In the genomic region with DNA sequence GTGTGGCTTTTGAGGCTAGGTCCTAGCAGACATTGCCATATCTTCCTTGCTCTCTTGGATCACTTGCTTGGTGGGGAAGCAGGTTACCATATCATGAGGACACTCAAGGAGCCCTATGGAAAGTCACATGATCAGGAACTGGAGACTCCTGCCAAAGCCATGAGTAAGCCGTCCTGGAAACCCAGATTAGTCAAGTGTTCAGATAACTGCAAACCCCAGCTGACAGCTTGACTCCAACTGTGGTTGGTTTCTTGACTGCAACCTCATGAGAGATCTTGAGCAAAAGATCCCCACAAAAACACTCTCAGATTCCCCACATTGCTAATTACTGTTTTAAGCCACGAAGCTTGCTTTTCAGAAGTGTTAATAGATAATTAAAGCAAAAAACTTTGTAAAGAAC, we compare ENCODE assay signal across 21 cellular contexts. TPM values are rescaled to one million over a fixed set of nuclear protein-coding genes. Genes with fewer than 3 reads are reported as not detected.
A peak's percentile ranks its signal among the peaks of the same experiment; 100 is the strongest.
DNase-seq lines count a peak whose midpoint lies in the region; ATAC-seq, FAIRE-seq and TF ChIP-seq lines count a peak whose summit lies in the region.
"Had no signal": no experiment of that assay in that cellular context is flagged by ENCODE, and none has a peak within 500 bp of the region (broad histone marks: within the 10 kb centered on the region; RNA-seq: fewer than 3 reads in every experiment).

No MANE protein-coding gene starts in this region.

- no peak overlapping the region for H3K4me3 ChIP-seq in GM12865 (ENCODE audit: low read depth, low read length)
- H3K4me3 ChIP-seq in bronchial epithelial cell (ENCODE audit: low read depth, low read length) = no peak overlapping the region
- H3K4me3 ChIP-seq: adrenal gland, colonic mucosa, esophagus muscularis mucosa, Peyer's patch, stomach had no signal

- peaks cover 1% of the 10 kb centered on the region for H3K27me3 ChIP-seq in bronchial epithelial cell (ENCODE audit: control insufficient read depth, insufficient read depth, low read length)
- H3K27me3 ChIP-seq: colonic mucosa, esophagus muscularis mucosa, Peyer's patch had no signal

- no peak for FAIRE-seq in bronchial epithelial cell (lab: Jason Lieb, UNC)

- TF ChIP-seq CTCF in GM12865 (IDR thresholded peaks at IDR 0.05; ENCODE audit: insufficient read depth, low read depth, low read length, missing control alignments) (no peak), bronchial epithelial cell (IDR thresholded peaks at IDR 0.05; ENCODE audit: insufficient read depth, low read length, severe bottlenecking) (no peak)

- H3K36me3 ChIP-seq in bronchial epithelial cell (ENCODE audit: control insufficient read depth, insufficient read depth, low read length) = no peaks in the 10 kb centered on the region
- H3K36me3 ChIP-seq: adrenal gland, colonic mucosa, esophagus muscularis mucosa, Peyer's patch, stomach had no signal

- H3K27ac ChIP-seq in caudate nucleus (ENCODE audit: low read depth, low read length) = no peak overlapping the region
- H3K27ac ChIP-seq: adrenal gland, colonic mucosa, esophagus muscularis mucosa, Peyer's patch, stomach had no signal

- DNase-seq in GM12865 (ENCODE audit: low read depth) (peak; percentile 9), bronchial epithelial cell (ENCODE audit: low read depth) (peak; percentile 89), kidney tubule cell (ENCODE audit: low spot score) (peak; percentile 39), caudate nucleus (lab: John Stamatoyannopoulos, UW) (no peak), COR-L47 (lab: John Stamatoyannopoulos, UW) (no peak), NCI-H345 (lab: John Stamatoyannopoulos, UW) (no peak)
- DNase-seq: activated CD8-positive, alpha-beta T cell treated with anti-CD3 and anti-CD28 coated beads, Interleukin-2, amount 10 ng/mL, durations not matched to agents 7 days and 5 days; Calu3; colonic mucosa; hippocampal formation; left colon; MM.1S; NCI-H774; Peyer's patch; stomach; SW 1271 had no signal

- ATAC-seq in HG03045 (IDR thresholded peaks at IDR 0.05; ENCODE audit: unreplicated experiment) (peak; percentile 55), GM18861 (IDR thresholded peaks at IDR 0.05; ENCODE audit: unreplicated experiment) (no peak)
- ATAC-seq: activated CD8-positive, alpha-beta T cell treated with anti-CD3 and anti-CD28 coated beads, Interleukin-2, amount 10 ng/mL, durations not matched to agents 7 days and 5 days; left colon had no signal

RNA-seq across cellular contexts. Expression of gene CACNA1E, which starts 58.6 kb away (rescaled TPM):
- total RNA-seq in bronchial epithelial cell = under 0.01 TPM in 1 of 2 replicates, not detected in the other
- total RNA-seq: Calu3, HT-29 had no signal

Comparison
In these comparisons a context has a peak if more than half of its experiments do, and no peak if none do; other contexts are left out.
1. DNase-seq: peak in GM12865 (single experiment), bronchial epithelial cell (single experiment) and kidney tubule cell (single experiment); none in caudate nucleus (0 of 61), COR-L47 (single experiment) and NCI-H345 (single experiment).